7 cellular contexts compared by ENCODE assay signal in genomic region chr2:174088706-174089105, GRCh38.
"Had no signal": no experiment of that assay in that cellular context is flagged by ENCODE, and none has a peak within 500 bp of the region (broad histone marks: within the 10 kb centered on the region; RNA-seq: fewer than 3 reads in every experiment).

No MANE protein-coding gene starts in this region.

- DNase-seq: GOT3, H7, KBM-7 had no signal

- H3K9me3 ChIP-seq: HAP-1 had no signal

- H3K9ac ChIP-seq: KMS-11 had no signal

- H3K36me3 ChIP-seq: HAP-1 had no signal

- H3K4me2 ChIP-seq: KMS-11 had no signal

- ATAC-seq: HCT116 had no signal

- H3K4me3 ChIP-seq: HAP-1 had no signal

- H3K27ac ChIP-seq: KMS-11 had no signal

- FAIRE-seq: HTR-8/SVneo had no signal
